Comparison of ENCODE assay signal across 1 cellular context in the genomic region with DNA sequence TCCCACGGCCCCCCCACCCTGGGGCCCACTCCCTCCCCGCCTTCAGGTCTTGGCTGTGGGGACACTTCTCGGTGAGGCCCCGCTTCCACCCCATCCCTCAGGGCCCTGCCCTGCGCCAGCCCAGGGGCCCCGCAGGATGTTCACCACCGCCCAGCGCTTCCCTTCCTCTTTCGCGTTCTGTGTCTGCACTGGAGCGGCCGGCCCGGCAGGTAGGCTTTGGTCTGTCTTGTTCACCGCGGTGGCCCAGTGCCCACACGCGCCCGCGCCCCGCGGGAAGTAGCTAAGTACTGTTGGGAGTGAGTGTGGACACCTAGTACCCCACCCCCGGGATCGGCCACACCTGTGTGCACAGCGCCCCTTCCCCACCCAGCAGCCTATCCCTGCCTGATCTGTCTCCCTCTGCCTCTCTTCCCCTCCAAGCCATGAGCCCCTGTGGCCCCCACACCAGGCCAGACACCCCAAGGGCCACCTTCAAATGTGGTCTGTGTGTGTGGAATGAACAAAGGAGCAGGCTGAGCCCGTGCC.
TF ChIP-seq lines count a peak whose summit lies in the region.

No MANE protein-coding gene starts in this region.

TF ChIP-seq in H1, 55 proteins besides CTCF, POLR2A, EP300 and RAD21:
- TF ChIP-seq EGR1 (IDR thresholded peaks at IDR 0.05; ENCODE audit: borderline replicate concordance, low read depth, low read length) (no peak), FOSL1 (IDR thresholded peaks at IDR 0.05; ENCODE audit: insufficient read depth, low read depth, low read length) (no peak), POLR2AphosphoS5 (IDR thresholded peaks at IDR 0.05; ENCODE audit: low read depth, low read length) (no peak), CHD1 (IDR thresholded peaks at IDR 0.05; ENCODE audit: low read depth, low read length) (no peak), SIN3A (conservative IDR thresholded peaks at IDR 0.05 in 1 of 2, IDR thresholded peaks at IDR 0.05 in 1 of 2; ENCODE audit: low read depth in 1 of 2, low read length in 2 of 2) (no peak), ATF3 (IDR thresholded peaks at IDR 0.05; ENCODE audit: insufficient read depth, low read depth, low read length) (no peak), RFX5 (IDR thresholded peaks at IDR 0.05; ENCODE audit: borderline replicate concordance, low read depth, low read length) (no peak), EZH2 (IDR thresholded peaks at IDR 0.05; ENCODE audit: low read depth, low read length, severe bottlenecking) (no peak), NANOG (IDR thresholded peaks at IDR 0.05; ENCODE audit: insufficient read depth, low read depth, low read length, poor library complexity, severe bottlenecking) (no peak)
TF ChIP-seq in H1: peak in this region for 0.
